ENCODE assay signal across 8 cellular contexts in genomic region chr1:12594966-12595838, GRCh38. TPM values are rescaled to one million over a fixed set of nuclear protein-coding genes. Genes with fewer than 3 reads are reported as not detected.
DNase-seq lines count a peak whose midpoint lies in the region; ATAC-seq and TF ChIP-seq lines count a peak whose summit lies in the region.

No MANE protein-coding gene starts in this region.

- H3K4me1 ChIP-seq in ES-I3 (ENCODE audit: insufficient read depth, low read length): peaks cover 18% of the 10 kb centered on the region; the same call in 1 of the 2 replicates
- H3K4me1 ChIP-seq in colonic mucosa: peaks cover 19% of the 10 kb centered on the region

- no peak for ATAC-seq in GM21529 (IDR thresholded peaks at IDR 0.05; ENCODE audit: unreplicated experiment)

- no peaks in the 10 kb centered on the region; the same call in 1 of the 2 replicates for H3K36me3 ChIP-seq in ES-I3 (ENCODE audit: insufficient read depth, low read length)
- no peaks in the 10 kb centered on the region for H3K36me3 ChIP-seq in colonic mucosa

- no peaks in the 10 kb centered on the region for H3K9me3 ChIP-seq in ES-I3 (ENCODE audit: control insufficient read depth, insufficient read depth, low read length)
- H3K9me3 ChIP-seq in colonic mucosa: no peaks in the 10 kb centered on the region

- DNase-seq in RWPE1 (ENCODE audit: low spot score) (no peak), colonic mucosa (peak; percentile 73), left kidney (ENCODE audit: low read depth, low spot score) (peak; percentile 95), NCI-H1930 (lab: John Stamatoyannopoulos, UW) (no peak), LoVo (ENCODE audit: low spot score) (no peak)
- DNase-seq in stimulated activated CD4-positive, alpha-beta T cell treated with anti-CD3 and anti-CD28 coated beads, Interleukin-4, amount 100 ng/mL, for 1 hour: peak; percentile 39

- H3K9ac ChIP-seq in ES-I3 (ENCODE audit: low read depth, low read length) (peak overlapping the region; percentile 63), colonic mucosa (ENCODE audit: low read depth in 2 of 2, low read length in 2 of 2) (peak overlapping the region; percentile 13 to 59)

- H3K4me3 ChIP-seq in colonic mucosa: peak overlapping the region; percentile 25

- TF ChIP-seq CTCF in RWPE1 (conservative IDR thresholded peaks at IDR 0.05; ENCODE audit: low read depth): no peak
- no peak for TF ChIP-seq CTCF in colonic mucosa (IDR thresholded peaks at IDR 0.05)

- intact Hi-C loops in colonic mucosa (cut with DNase I): loop anchor here (5.0 kb wide), 1 partner anchor 193 kb away; no protein-coding TSS in a partner anchor

- CTCF ChIA-PET in RWPE1 (lab: Yijun Ruan, JAX): interaction anchor here (1.3 kb wide), 1 partner anchor 23 kb away, joined by 4 read pairs; the partner anchor contains the start of gene DHRS3

- POLR2A ChIA-PET in RWPE1 (lab: Yijun Ruan, JAX; ENCODE audit: low non-redundant PET): interaction anchor here (0.5 to 0.7 kb wide), 2 partner anchors 27 to 295 kb away, joined by 3 to 4 read pairs; no protein-coding TSS in a partner anchor

- H3K27ac ChIP-seq in RWPE1: peak overlapping the region; percentile 78
- peak overlapping the region; percentile 83 for H3K27ac ChIP-seq in colonic mucosa

- no peaks in the 10 kb centered on the region for H3K27me3 ChIP-seq in colonic mucosa

RNA-seq across cellular contexts. Expression of gene DHRS3, which starts 22.8 kb away (rescaled TPM):
- 100 to 1,000 TPM in 1 of 2 donors, 10 to 100 TPM in 1; 69.6 to 120 TPM for total RNA-seq in colonic mucosa

RNA-seq across cellular contexts. Expression of gene AADACL4, which starts 48.7 kb away (rescaled TPM):
- not detected for total RNA-seq in colonic mucosa

Comparison
In these comparisons a context has a peak if more than half of its experiments do, and no peak if none do; other contexts are left out.
1. DNase-seq: peak in colonic mucosa (single experiment), left kidney (single experiment) and stimulated activated CD4-positive, alpha-beta T cell treated with anti-CD3 and anti-CD28 coated beads, Interleukin-4, amount 100 ng/mL, for 1 hour (single experiment); none in RWPE1 (single experiment), NCI-H1930 (0 of 2) and LoVo (single experiment).